In the genomic region with DNA sequence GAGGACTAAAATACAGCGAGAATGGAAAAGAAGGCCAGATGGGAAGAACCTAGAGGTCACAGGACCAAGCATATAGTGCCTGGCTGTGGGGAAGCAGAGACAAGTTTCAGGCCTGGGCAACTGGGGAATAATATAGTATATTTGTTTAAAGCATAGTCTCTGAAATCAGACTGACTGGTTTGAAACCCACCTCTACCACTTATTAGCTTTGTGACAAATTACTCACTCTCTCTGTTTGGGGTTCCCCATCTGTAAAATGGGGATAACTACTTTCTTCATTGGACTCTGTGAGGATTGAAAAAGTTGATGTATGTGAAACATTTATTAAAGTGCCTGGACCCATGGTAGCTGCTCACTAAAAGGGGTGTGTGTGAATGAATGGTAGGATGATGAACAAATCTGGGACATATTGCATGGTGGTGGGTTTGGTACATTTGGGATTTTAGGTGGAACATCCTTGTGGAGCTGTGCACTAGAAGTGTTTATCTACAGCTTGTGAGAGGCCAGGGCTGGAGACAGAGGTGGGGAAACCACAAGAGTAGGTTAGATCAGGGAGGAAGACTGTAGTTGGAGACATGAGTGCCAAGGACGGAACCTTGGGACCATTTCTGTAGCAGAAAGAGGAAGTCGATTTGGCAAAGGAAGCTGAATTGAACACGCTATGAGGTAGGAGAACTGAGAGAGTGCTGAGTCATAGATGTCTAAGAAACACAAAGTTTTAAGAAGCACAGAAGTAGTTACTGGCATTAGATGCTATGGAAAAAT, we compare ENCODE assay signal across 8 cellular contexts. TPM values are rescaled to one million over a fixed set of nuclear protein-coding genes. Genes with fewer than 3 reads are reported as not detected.
DNase-seq lines count a peak whose midpoint lies in the region; ATAC-seq and TF ChIP-seq lines count a peak whose summit lies in the region.

No MANE protein-coding gene starts in this region.

- H2AK5ac ChIP-seq in neuronal stem cell (ENCODE audit: low read depth, low read length): no peak overlapping the region

- H3K36me3 Mint-ChIP-seq in activated naive CD8-positive, alpha-beta T cell treated with anti-CD3 and anti-CD28 coated beads, Interleukin-2, amount 50 U/mL, for 24 hours (ENCODE audit: low read depth): peaks cover 12% of the 10 kb centered on the region

- H3K18ac ChIP-seq in neuronal stem cell (ENCODE audit: low read length): no peak overlapping the region

- peak overlapping the region; percentile 26 for H3K4me3 ChIP-seq in DOHH2 (ENCODE audit: low read length)
- H3K4me3 ChIP-seq in HL-60 (replicated peaks; ENCODE audit: insufficient read depth, low read length): no peak overlapping the region
- no peak overlapping the region for H3K4me3 ChIP-seq in neuronal stem cell (ENCODE audit: low read length in 2 of 2)

- H2AFZ ChIP-seq in neuronal stem cell (ENCODE audit: low read length): no peak overlapping the region

- H3K27ac Mint-ChIP-seq in activated naive CD8-positive, alpha-beta T cell treated with anti-CD3 and anti-CD28 coated beads, Interleukin-2, amount 50 U/mL, for 24 hours: peak overlapping the region; percentile 21

- no peak for TF ChIP-seq CTCF in DOHH2 (IDR thresholded peaks at IDR 0.05; ENCODE audit: low read depth, low read length, poor library complexity, severe bottlenecking)
- TF ChIP-seq CTCF in HL-60 (IDR thresholded peaks at IDR 0.05; ENCODE audit: insufficient read depth, low read length): no peak

- H3K4ac ChIP-seq in neuronal stem cell (ENCODE audit: low read length): no peak overlapping the region

- H3K23ac ChIP-seq in neuronal stem cell (ENCODE audit: low read depth, low read length, poor library complexity): no peak overlapping the region

- peak overlapping the region; percentile 55 for H3K4me2 ChIP-seq in DOHH2 (ENCODE audit: low read length)
- no peak overlapping the region for H3K4me2 ChIP-seq in neuronal stem cell (ENCODE audit: insufficient read depth, low read length, poor library complexity, severe bottlenecking)

- H3K9ac ChIP-seq in neuronal stem cell (ENCODE audit: low read depth, low read length, poor library complexity): no peak overlapping the region

- peaks cover 51% of the 10 kb centered on the region for H3F3A ChIP-seq in DOHH2 (ENCODE audit: control insufficient read depth, insufficient read depth)

- no peak overlapping the region for H4K91ac ChIP-seq in neuronal stem cell (ENCODE audit: low read depth, low read length, poor library complexity)

- H2BK120ac ChIP-seq in neuronal stem cell (ENCODE audit: low read depth, low read length): no peak overlapping the region

- H2BK12ac ChIP-seq in neuronal stem cell (ENCODE audit: low read length): no peak overlapping the region

- H3K9me2 ChIP-seq in DOHH2 (replicated peaks; ENCODE audit: control insufficient read depth, low read length): no peaks in the 10 kb centered on the region

- H3K9me3 Mint-ChIP-seq in activated naive CD8-positive, alpha-beta T cell treated with anti-CD3 and anti-CD28 coated beads, Interleukin-2, amount 50 U/mL, for 24 hours: no peaks in the 10 kb centered on the region

- no peak overlapping the region for H4K8ac ChIP-seq in neuronal stem cell (ENCODE audit: low read depth, low read length)

- H3K27me3 Mint-ChIP-seq in activated naive CD8-positive, alpha-beta T cell treated with anti-CD3 and anti-CD28 coated beads, Interleukin-2, amount 50 U/mL, for 24 hours: no peaks in the 10 kb centered on the region

- H3K9me3 ChIP-seq in DOHH2 (ENCODE audit: control insufficient read depth, insufficient read depth, low read length): peaks cover 6% of the 10 kb centered on the region; the same call in 1 of the 2 replicates
- peaks cover 2% of the 10 kb centered on the region in 2 donors for H3K9me3 ChIP-seq in neuronal stem cell (replicated peaks in 1 of 2; ENCODE audit: control insufficient read depth in 2 of 2, insufficient read depth in 1 of 2, low read depth in 1 of 2, low read length in 2 of 2)

- H3K27ac ChIP-seq in DOHH2 (ENCODE audit: low read depth, low read length): peak overlapping the region; percentile 66
- peak overlapping the region; percentile 70 for H3K27ac ChIP-seq in HL-60 (replicated peaks)
- H3K27ac ChIP-seq in neuronal stem cell (replicated peaks; ENCODE audit: low read length): no peak overlapping the region

- H3K79me1 ChIP-seq in neuronal stem cell (ENCODE audit: low read depth, low read length): no peaks in the 10 kb centered on the region

- H3K4me1 ChIP-seq in DOHH2 (ENCODE audit: control insufficient read depth, low read length) (peaks cover 97% of the 10 kb centered on the region), neuronal stem cell (ENCODE audit: control insufficient read depth in 2 of 2, insufficient read depth in 1 of 2, low read depth in 1 of 2, low read length in 2 of 2) (peaks cover 0 to 2% of the 10 kb centered on the region in 2 donors)

- H3K79me2 ChIP-seq in DOHH2 (ENCODE audit: control insufficient read depth, low read length): peaks cover 100% of the 10 kb centered on the region

- H2BK15ac ChIP-seq in neuronal stem cell (ENCODE audit: low read length): no peak overlapping the region

- H3K36me3 ChIP-seq in DOHH2 (ENCODE audit: control insufficient read depth, low read length): peaks cover 83% of the 10 kb centered on the region
- peaks cover 2 to 5% of the 10 kb centered on the region in 2 donors for H3K36me3 ChIP-seq in neuronal stem cell (replicated peaks in 1 of 2; ENCODE audit: control insufficient read depth in 2 of 2, insufficient read depth in 2 of 2, low read length in 2 of 2)

- DNase-seq in HL-60 (ENCODE audit: low read depth in 1 of 2, low spot score in 1 of 2): peak; percentile 74 to 88
- DNase-seq in activated naive CD8-positive, alpha-beta T cell treated with anti-CD3 and anti-CD28 coated beads, Interleukin-2, amount 50 U/mL, for 24 hours: no peak
- peak; percentile 28 to 97 for DNase-seq in lung microvascular endothelial cell (ENCODE audit: low read depth in 2 of 2)
- DNase-seq in neuronal stem cell (ENCODE audit: low spot score): no peak
- DNase-seq in NCI-H510A (lab: John Stamatoyannopoulos, UW): no peak

- ATAC-seq in GM21381 (IDR thresholded peaks at IDR 0.05; ENCODE audit: unreplicated experiment): peak; percentile 77
- ATAC-seq in activated naive CD8-positive, alpha-beta T cell treated with anti-CD3 and anti-CD28 coated beads, Interleukin-2, amount 50 U/mL, for 24 hours: peak; percentile 52
- ATAC-seq in HG03025 (IDR thresholded peaks at IDR 0.05; ENCODE audit: low FRiP score, unreplicated experiment): no peak

- no peak overlapping the region for H3K4me3 Mint-ChIP-seq in activated naive CD8-positive, alpha-beta T cell treated with anti-CD3 and anti-CD28 coated beads, Interleukin-2, amount 50 U/mL, for 24 hours

- H4K20me1 ChIP-seq in DOHH2 (ENCODE audit: control insufficient read depth, insufficient read depth, low read depth, low read length): peaks cover 10% of the 10 kb centered on the region; the same call in 1 of the 2 replicates

- H3K27me3 ChIP-seq in DOHH2 (ENCODE audit: control insufficient read depth, low read length): no peaks in the 10 kb centered on the region
- H3K27me3 ChIP-seq in HL-60 (ENCODE audit: insufficient read depth, poor library complexity, severe bottlenecking): no peaks in the 10 kb centered on the region
- no peaks in the 10 kb centered on the region for H3K27me3 ChIP-seq in neuronal stem cell (ENCODE audit: control insufficient read depth in 3 of 3, insufficient read depth in 3 of 3, low read depth in 1 of 3, low read length in 3 of 3)

- no peak overlapping the region for H2BK5ac ChIP-seq in neuronal stem cell (ENCODE audit: low read length)

- H3K4me1 Mint-ChIP-seq in activated naive CD8-positive, alpha-beta T cell treated with anti-CD3 and anti-CD28 coated beads, Interleukin-2, amount 50 U/mL, for 24 hours: peaks cover 29% of the 10 kb centered on the region

- H3K14ac ChIP-seq in neuronal stem cell (ENCODE audit: low read length): no peak overlapping the region

- no CpG with 5 or more reads among the region's 4 CpGs for WGBS in neuronal stem cell (ENCODE audit: extremely low coverage in 2 of 2, insufficient read length in 2 of 2, insufficient replicate concordance in 1 of 2), 2 donors

RNA-seq across cellular contexts. Expression of a gene that starts 52.6 kb away (rescaled TPM):
- 47.7 and 59.5 TPM in 2 replicates for total RNA-seq in lung microvascular endothelial cell
- polyA plus RNA-seq in neuronal stem cell (2013, experiment 1 of 2): 20.5 TPM
- polyA plus RNA-seq in neuronal stem cell (2013, experiment 2 of 2): 21.1 TPM

Comparison
In these comparisons a context has a peak if more than half of its experiments do, and no peak if none do; other contexts are left out.
1. DNase-seq: peak in HL-60 (2 of 2) and lung microvascular endothelial cell (2 of 2); none in activated naive CD8-positive, alpha-beta T cell treated with anti-CD3 and anti-CD28 coated beads, Interleukin-2, amount 50 U/mL, for 24 hours (single experiment), neuronal stem cell (single experiment) and NCI-H510A (single experiment).